In genomic region chr18:80257579-80258543, GRCh38 we compare ENCODE assay signal across 8 cellular contexts. TPM values are rescaled to one million over a fixed set of nuclear protein-coding genes. Genes with fewer than 3 reads are reported as not detected.
DNase-seq lines count a peak whose midpoint lies in the region; ATAC-seq and TF ChIP-seq lines count a peak whose summit lies in the region.
"Not testable (repeated sequence)": the region's sequence is repeated elsewhere in the genome, so short reads cannot be mapped to it uniquely, and the experiment has no call there.

No MANE protein-coding gene starts in this region.

- not testable (repeated sequence) for H3K4me1 ChIP-seq in Panc1 (ENCODE audit: control insufficient read depth, insufficient read depth, low read length); neural progenitor cell

- CTCF ChIA-PET in AG04449 (lab: Yijun Ruan, JAX) = interaction anchor here (1.0 to 12.2 kb wide), 5 partner anchors 23 to 107 kb away, joined by 3 to 195 read pairs (median 4); no protein-coding TSS in a partner anchor
- CTCF ChIA-PET in Panc1 (lab: Charles Lee) = interaction anchor here (1.0 to 1.4 kb wide), 2 partner anchors 58 to 100 kb away, joined by 4 to 7 read pairs; no protein-coding TSS in a partner anchor

- not testable (repeated sequence) for H3K4me2 ChIP-seq in neural progenitor cell

- H3K9me3 ChIP-seq in Panc1 (ENCODE audit: control insufficient read depth, insufficient read depth, low read depth, low read length); neural progenitor cell (ENCODE audit: low read depth): not testable (repeated sequence)

- H3K27me3 Mint-ChIP-seq in neural progenitor cell (ENCODE audit: insufficient read depth, low read depth) = not testable (repeated sequence)

- POLR2A ChIA-PET in AG04449 (lab: Yijun Ruan, JAX) = interaction anchor here (1.2 kb wide), 1 partner anchor 58 kb away, joined by 3 read pairs; no protein-coding TSS in a partner anchor
- POLR2A ChIA-PET in Panc1 (lab: Charles Lee) = not testable (repeated sequence)

- not testable (repeated sequence) for H3K36me3 Mint-ChIP-seq in neural progenitor cell

- not testable (repeated sequence) for H4K20me1 ChIP-seq in neural progenitor cell (ENCODE audit: low read depth)

- in situ Hi-C loops in GM13977 (cut with MboI; ENCODE audit: low pct_unique_long_range_greater_than_20kb, low sequenced_read_pairs, unreplicated experiment); Panc1 (cut with HindIII; ENCODE audit: low pct_unique_long_range_greater_than_20kb, low sequenced_read_pairs): not testable (repeated sequence)

- H3K27ac ChIP-seq in Panc1 (ENCODE audit: low read length); neural progenitor cell: not testable (repeated sequence)

- H3K4me3 Mint-ChIP-seq in neural progenitor cell = not testable (repeated sequence)

- H3K27ac Mint-ChIP-seq in neural progenitor cell = not testable (repeated sequence)

- DNase-seq in AG04449 (ENCODE audit: low read depth, low spot score); GM13977 (ENCODE audit: low spot score): not testable (repeated sequence)
- DNase-seq in Panc1 (ENCODE audit: low read depth, low spot score) = peak; percentile 73
- peak; percentile 72 for DNase-seq in activated CD8-positive, alpha-beta memory T cell treated with anti-CD3 and anti-CD28 coated beads, Interleukin-2, amount 50 U/mL, for 4 hours
- peak; percentile 40 for DNase-seq in cerebellum (ENCODE audit: low spot score)
- DNase-seq in left ventricle myocardium superior = peak; percentile 84
- peak; percentile 63 for DNase-seq in neural progenitor cell (ENCODE audit: low spot score)
- peak; percentile 34 to 43 (median 36) for DNase-seq in stimulated activated CD4-positive, alpha-beta T cell treated with anti-CD3 and anti-CD28 coated beads, TNF-alpha, amount 100 ng/mL, for 48 hours (ENCODE audit: low read depth in 3 of 3)

- H2AFZ ChIP-seq in neural progenitor cell (replicated peaks) = not testable (repeated sequence)

- peaks cover 32% of the 10 kb centered on the region for H3K9me3 Mint-ChIP-seq in neural progenitor cell

- H3K79me2 ChIP-seq in neural progenitor cell (ENCODE audit: low read depth) = not testable (repeated sequence)

- not testable (repeated sequence) for H3K4me1 Mint-ChIP-seq in neural progenitor cell

- peak; percentile 75 for ATAC-seq in Panc1
- peak; percentile 52 for ATAC-seq in left ventricle myocardium superior

- not testable (repeated sequence) for H3F3A ChIP-seq in neural progenitor cell (ENCODE audit: low read depth)

- intact Hi-C loops in Panc1 (cut with micrococcal nuclease; ENCODE audit: unreplicated experiment); left ventricle myocardium superior (cut with micrococcal nuclease): not testable (repeated sequence)

- H3K27me3 ChIP-seq in Panc1 (ENCODE audit: control insufficient read depth, insufficient read depth, low read length); neural progenitor cell: not testable (repeated sequence)

- TF ChIP-seq CTCF in AG04449 (IDR thresholded peaks at IDR 0.05; ENCODE audit: insufficient read depth, low read length, missing control alignments) (peak; percentile 79), GM13977 (IDR thresholded peaks at IDR 0.05; ENCODE audit: extremely low read depth, insufficient read depth, missing control alignments) (peak; percentile 82), Panc1 (IDR thresholded peaks at IDR 0.05) (peak; percentile 98), neural progenitor cell (IDR thresholded peaks at IDR 0.05) (peak; percentile 77)

- not testable (repeated sequence) for H3K9ac ChIP-seq in neural progenitor cell

- H3K36me3 ChIP-seq in Panc1 (ENCODE audit: control insufficient read depth, insufficient read depth, low read length); neural progenitor cell: not testable (repeated sequence)

- BruUV-seq in Panc1 (replicated peaks; lab: Mats Ljungman, UMichigan) = not testable (repeated sequence)

- not testable (repeated sequence) for H3K4me3 ChIP-seq in AG04449 (ENCODE audit: low read depth, low read length); Panc1 (ENCODE audit: low read depth in 2 of 2, low read length in 2 of 2); neural progenitor cell

RNA-seq across cellular contexts. Expression of gene PARD6G, which starts 10.5 kb away (rescaled TPM):
- total RNA-seq in Panc1 (2021; ENCODE audit: unreplicated experiment) (5.2 TPM), cerebellum (11.3 TPM), left ventricle myocardium superior (4.0 TPM), neural progenitor cell (ENCODE audit: low replicate concordance) (21.8 and 25.2 TPM in 2 replicates)
- polyA plus RNA-seq in Panc1 (2012; ENCODE audit: insufficient read length) = 5.6 TPM
